Comparison of ENCODE assay signal across 8 cellular contexts in genomic region chr1:156741613-156741983, GRCh38. TPM values are rescaled to one million over a fixed set of nuclear protein-coding genes. Genes with fewer than 3 reads are reported as not detected.
DNase-seq lines count a peak whose midpoint lies in the region; ATAC-seq, FAIRE-seq and TF ChIP-seq lines count a peak whose summit lies in the region.

No MANE protein-coding gene starts in this region.

- peaks cover 48% of the 10 kb centered on the region for H3K79me2 ChIP-seq in OCI-LY3 (ENCODE audit: low read length)

- intact Hi-C loops in psoas muscle (cut with DNase I), result no loop called here

- TF ChIP-seq POLR2A in GM12891 (IDR thresholded peaks at IDR 0.05; ENCODE audit: low read depth, low read length), result no peak

- DNase-seq in GM12891 (ENCODE audit: insufficient read length, low spot score), result no peak
- no peak for DNase-seq in psoas muscle
- no peak for DNase-seq in D341Med (ENCODE audit: low spot score)
- DNase-seq in superior temporal gyrus (ENCODE audit: extremely low spot score), result no peak
- no peak for DNase-seq in urothelium cell line (ENCODE audit: low spot score)

- H3K9me3 ChIP-seq in OCI-LY3 (ENCODE audit: insufficient read depth, low read length) (no peaks in the 10 kb centered on the region), esophagus (ENCODE audit: control insufficient read depth in 2 of 2, insufficient read depth in 1 of 2, low read depth in 1 of 2, low read length in 1 of 2) (no peaks in the 10 kb centered on the region), psoas muscle (no peaks in the 10 kb centered on the region)

- 65 to 66% methylated on average over 5 of the region's 5 CpGs for WGBS in esophagus, 2 donors
- 79 to 90% (median 83%) methylated on average over 5 of the region's 5 CpGs for WGBS in psoas muscle, 3 donors

- H4K20me1 ChIP-seq in OCI-LY3 (ENCODE audit: insufficient read depth, low read length), result peaks cover 13% of the 10 kb centered on the region

- TF ChIP-seq CTCF in OCI-LY3 (IDR thresholded peaks at IDR 0.05; ENCODE audit: low read depth, low read length) (no peak), psoas muscle (IDR thresholded peaks at IDR 0.05) (no peak)

- peak overlapping the region; percentile 81 for H3K27ac ChIP-seq in OCI-LY3 (ENCODE audit: low read length)
- peak overlapping the region; percentile 95 to 97 for H3K27ac ChIP-seq in esophagus (ENCODE audit: low read depth in 2 of 2, low read length in 1 of 2)
- peak overlapping the region; percentile 90 for H3K27ac ChIP-seq in psoas muscle

- FAIRE-seq in GM12891 (lab: Jason Lieb, UNC) (no peak), urothelium cell line (lab: Jason Lieb, UNC) (no peak)

- peaks cover 21% of the 10 kb centered on the region for H3K4me1 ChIP-seq in OCI-LY3 (ENCODE audit: low read length)
- peaks cover 3% of the 10 kb centered on the region in 2 donors for H3K4me1 ChIP-seq in esophagus (ENCODE audit: control insufficient read depth in 2 of 2, insufficient read depth in 2 of 2, low read length in 1 of 2)
- H3K4me1 ChIP-seq in psoas muscle, result peaks cover 27% of the 10 kb centered on the region

- peak overlapping the region; percentile 49 for H3K9ac ChIP-seq in OCI-LY3 (ENCODE audit: low read length)

- peak overlapping the region; percentile 75 for H3K4me2 ChIP-seq in OCI-LY3 (ENCODE audit: low read length)

- H3K27me3 ChIP-seq in OCI-LY3 (ENCODE audit: low read depth, low read length), result no peaks in the 10 kb centered on the region
- no peaks in the 10 kb centered on the region for H3K27me3 ChIP-seq in esophagus (ENCODE audit: control insufficient read depth in 1 of 2, insufficient read depth in 2 of 2, low read length in 2 of 2)
- no peaks in the 10 kb centered on the region for H3K27me3 ChIP-seq in psoas muscle (ENCODE audit: insufficient read depth in 3 of 3, low read length in 2 of 3)

- peak overlapping the region; percentile 83 for H3K4me3 ChIP-seq in OCI-LY3 (ENCODE audit: low read length)
- H3K4me3 ChIP-seq in esophagus (ENCODE audit: low read depth in 1 of 2, low read length in 2 of 2), result peak overlapping the region; percentile 14 to 37
- H3K4me3 ChIP-seq in psoas muscle, result peak overlapping the region; percentile 83

- H2AFZ ChIP-seq in OCI-LY3 (ENCODE audit: low read depth, low read length), result no peak overlapping the region

- H3K36me3 ChIP-seq in OCI-LY3 (replicated peaks; ENCODE audit: low read depth, low read length) (peaks cover 51% of the 10 kb centered on the region), esophagus (ENCODE audit: control insufficient read depth in 2 of 2, insufficient read depth in 2 of 2, low read length in 1 of 2) (peaks cover 5 to 35% of the 10 kb centered on the region in 2 donors), psoas muscle (ENCODE audit: insufficient read depth in 1 of 2, low read depth in 1 of 2) (peaks cover 14 to 56% of the 10 kb centered on the region in 2 donors)

- ATAC-seq in psoas muscle, result no peak
- no peak for ATAC-seq in GM19397 (IDR thresholded peaks at IDR 0.05; ENCODE audit: unreplicated experiment)

TF ChIP-seq in GM12891, 5 proteins besides CTCF, POLR2A, EP300 and RAD21:
- TF ChIP-seq POU2F2 (IDR thresholded peaks at IDR 0.05; ENCODE audit: low read depth, low read length) (no peak), TAF1 (IDR thresholded peaks at IDR 0.05; ENCODE audit: low read depth, low read length) (0 out of 2 replicates have a peak, but pooled peaks have one; percentile 24), POLR2AphosphoS5 (IDR thresholded peaks at IDR 0.05; ENCODE audit: low read depth, low read length) (peak; percentile 55; the same call in 1 of the 2 replicates)

RNA-seq across cellular contexts. Expression of gene MRPL24, which starts 0.7 kb away (rescaled TPM):
- 116 TPM for polyA plus RNA-seq in GM12891 (2012; ENCODE audit: low read depth, missing spikeins)
- polyA plus RNA-seq in esophagus (10 to 100 TPM; 79.3 to 81.0 TPM), psoas muscle (100 to 1,000 TPM; 140 to 174 (median 146) TPM)
- 100 to 1,000 TPM in 2 of 4 donors, 10 to 100 TPM in 2; 86.1 to 137 (median 99.8) TPM for total RNA-seq in psoas muscle

RNA-seq across cellular contexts. Expression of gene HDGF, which starts 9.9 kb away (rescaled TPM):
- polyA plus RNA-seq in GM12891 (2012; ENCODE audit: low read depth, missing spikeins), result 113 TPM
- polyA plus RNA-seq in esophagus (100 to 1,000 TPM in 1 of 2 donors, 10 to 100 TPM in 1; 88.6 to 150 TPM), psoas muscle (100 to 1,000 TPM; 161 to 367 (median 163) TPM)
- 100 to 1,000 TPM; 164 to 240 (median 208) TPM for total RNA-seq in psoas muscle

RNA-seq across cellular contexts. Expression of gene ISG20L2, which starts 13.0 kb away (rescaled TPM):
- polyA plus RNA-seq in GM12891 (2012; ENCODE audit: low read depth, missing spikeins), result 20.5 TPM
- polyA plus RNA-seq in esophagus (10 to 100 TPM in 1 of 2 donors, 1 to 10 TPM in 1; 8.5 to 16.5 TPM), psoas muscle (10 to 100 TPM in 2 of 3 donors, 1 to 10 TPM in 1; 7.6 to 20.4 (median 20.2) TPM)
- total RNA-seq in psoas muscle, result 10 to 100 TPM in 3 of 4 donors, 1 to 10 TPM in 1; 7.4 to 19.8 (median 16.5) TPM

RNA-seq across cellular contexts. Expression of gene METTL25B, which starts 13.3 kb away (rescaled TPM):
- polyA plus RNA-seq in GM12891 (2012; ENCODE audit: low read depth, missing spikeins), result 17.7 TPM
- 10 to 100 TPM; 18.5 to 38.3 TPM for polyA plus RNA-seq in esophagus
- 10 to 100 TPM; 18.5 to 32.1 (median 28.5) TPM for total RNA-seq in psoas muscle
- polyA plus RNA-seq in psoas muscle, result 10 to 100 TPM; 22.1 to 31.5 (median 27.0) TPM

RNA-seq across cellular contexts. Expression of gene PRCC, which starts 25.7 kb away (rescaled TPM):
- polyA plus RNA-seq in GM12891 (2012; ENCODE audit: low read depth, missing spikeins), result 52.3 TPM
- 10 to 100 TPM; 36.6 to 41.8 TPM for polyA plus RNA-seq in esophagus
- total RNA-seq in psoas muscle, result 10 to 100 TPM; 43.7 to 69.3 (median 64.0) TPM
- 100 to 1,000 TPM in 1 of 3 donors, 10 to 100 TPM in 2; 46.8 to 107 (median 72.0) TPM for polyA plus RNA-seq in psoas muscle

Comparison
In these comparisons a context has a peak if more than half of its experiments do, and no peak if none do; other contexts are left out.
1. H3K4me3 ChIP-seq: peak in every context shown above with its lines; median percentile 83 in OCI-LY3; 83 in psoas muscle; 26 in esophagus.